ENCODE assay signal across 9 cellular contexts in genomic region chr16:11202260-11203091, GRCh38. TPM values are rescaled to one million over a fixed set of nuclear protein-coding genes. Genes with fewer than 3 reads are reported as not detected.
DNase-seq lines count a peak whose midpoint lies in the region; ATAC-seq and TF ChIP-seq lines count a peak whose summit lies in the region.
"Had no signal": no experiment of that assay in that cellular context is flagged by ENCODE, and none has a peak within 500 bp of the region (broad histone marks: within the 10 kb centered on the region; RNA-seq: fewer than 3 reads in every experiment).

No MANE protein-coding gene starts in this region.

- H3K27me3 ChIP-seq in NT2/D1 (ENCODE audit: insufficient read depth, insufficient read length) (no peaks in the 10 kb centered on the region), uterus (no peaks in the 10 kb centered on the region), aorta (ENCODE audit: control insufficient read depth in 1 of 2, insufficient read depth in 2 of 2, low read length in 1 of 2) (no peaks in the 10 kb centered on the region)

- H3K4me1 ChIP-seq in NT2/D1 (ENCODE audit: insufficient read depth, insufficient read length) (peaks cover 22% of the 10 kb centered on the region), uterus (no peaks in the 10 kb centered on the region), aorta (ENCODE audit: control insufficient read depth in 1 of 2, insufficient read depth in 2 of 2, low read length in 2 of 2) (no peaks in the 10 kb centered on the region)

- peaks cover 1 to 3% (median 3%) of the 10 kb centered on the region in 7 donors for H3K9me3 Mint-ChIP-seq in CD14-positive monocyte
- H3K9me3 Mint-ChIP-seq in activated CD4-positive, alpha-beta T cell treated with anti-CD3 and anti-CD28 coated beads, Interleukin-2, amount 10 ng/mL, durations not matched to agents 7 days and 5 days: peaks cover 3% of the 10 kb centered on the region

- peak overlapping the region; percentile 74 to 90 (median 88) for H3K27ac Mint-ChIP-seq in CD14-positive monocyte
- no peak overlapping the region for H3K27ac Mint-ChIP-seq in activated CD4-positive, alpha-beta T cell treated with anti-CD3 and anti-CD28 coated beads, Interleukin-2, amount 10 ng/mL, durations not matched to agents 7 days and 5 days

- no peak for ATAC-seq in aorta (ENCODE audit: low FRiP score)

- WGBS in aorta, 2 donors: 65 to 68% methylated on average over 13 of the region's 13 CpGs

- CTCF ChIA-PET in activated CD4-positive, alpha-beta T cell treated with anti-CD3 and anti-CD28 coated beads, Interleukin-2, amount 10 ng/mL, durations not matched to agents 7 days and 5 days (lab: Charles Lee): interaction anchor here (3.6 kb wide), 1 partner anchor 15 kb away, joined by 15 read pairs; no protein-coding TSS in a partner anchor

- H3K27me3 Mint-ChIP-seq in CD14-positive monocyte (ENCODE audit: low read depth in 3 of 3): peaks cover 0 to 5% (median 5%) of the 10 kb centered on the region in 3 donors
- H3K27me3 Mint-ChIP-seq in activated CD4-positive, alpha-beta T cell treated with anti-CD3 and anti-CD28 coated beads, Interleukin-2, amount 10 ng/mL, durations not matched to agents 7 days and 5 days: no peaks in the 10 kb centered on the region

- peaks cover 3% of the 10 kb centered on the region for H3K9me3 ChIP-seq in NT2/D1 (ENCODE audit: insufficient read depth, low read length)
- no peaks in the 10 kb centered on the region for H3K9me3 ChIP-seq in uterus
- peaks cover under 1% of the 10 kb centered on the region for H3K9me3 ChIP-seq in aorta (ENCODE audit: control insufficient read depth, low read length)

- DNase-seq in CD14-positive monocyte (ENCODE audit: low spot score) (no peak), NT2/D1 (ENCODE audit: low read depth, low spot score) (no peak), foreskin melanocyte (peak; percentile 42), uterus (no peak), caudate nucleus (lab: John Stamatoyannopoulos, UW) (no peak), aorta (no peak)
- no peak for DNase-seq in activated CD4-positive, alpha-beta T cell treated with anti-CD3 and anti-CD28 coated beads, Interleukin-2, amount 10 ng/mL, durations not matched to agents 7 days and 5 days
- DNase-seq: activated gamma-delta T cell had no signal

- intact Hi-C loops in CD14-positive monocyte (cut with micrococcal nuclease) (loop anchor here in 1 of 2 donors (10.0 kb wide), 1 partner anchor 52 kb away; the partner anchor contains the start of gene SOCS1), uterus (cut with DNase I; ENCODE audit: low total_unique reads) (no loop called here), aorta (cut with DNase I) (no loop called here)

- H3K4me1 Mint-ChIP-seq in CD14-positive monocyte: peaks cover 78% of the 10 kb centered on the region
- H3K4me1 Mint-ChIP-seq in activated CD4-positive, alpha-beta T cell treated with anti-CD3 and anti-CD28 coated beads, Interleukin-2, amount 10 ng/mL, durations not matched to agents 7 days and 5 days: peaks cover 61% of the 10 kb centered on the region

- H3K36me3 ChIP-seq in NT2/D1 (ENCODE audit: insufficient read depth, insufficient read length, low read length) (no peaks in the 10 kb centered on the region), uterus (no peaks in the 10 kb centered on the region), aorta (ENCODE audit: control insufficient read depth in 1 of 2, insufficient read depth in 2 of 2, low read length in 1 of 2) (no peaks in the 10 kb centered on the region)

- H3K9ac ChIP-seq in NT2/D1 (ENCODE audit: insufficient read length, low read depth): peak overlapping the region; percentile 36

- POLR2A ChIA-PET in activated CD4-positive, alpha-beta T cell treated with anti-CD3 and anti-CD28 coated beads, Interleukin-2, amount 10 ng/mL, durations not matched to agents 7 days and 5 days (lab: Charles Lee): no interaction called here

- peak; percentile 23 for TF ChIP-seq POLR2A in GM19099 (IDR thresholded peaks at IDR 0.05; ENCODE audit: extremely low read depth, insufficient read length, low read depth)
- no peak for TF ChIP-seq POLR2A in uterus (IDR thresholded peaks at IDR 0.05)

- H3K27ac ChIP-seq in uterus: no peak overlapping the region
- no peak overlapping the region for H3K27ac ChIP-seq in caudate nucleus (ENCODE audit: low read depth, low read length)
- H3K27ac ChIP-seq in aorta (ENCODE audit: low read depth in 1 of 2, low read length in 2 of 2): no peak overlapping the region

- H3K36me3 Mint-ChIP-seq in CD14-positive monocyte: peaks cover 4 to 7% of the 10 kb centered on the region in 2 donors
- H3K36me3 Mint-ChIP-seq in activated CD4-positive, alpha-beta T cell treated with anti-CD3 and anti-CD28 coated beads, Interleukin-2, amount 10 ng/mL, durations not matched to agents 7 days and 5 days (ENCODE audit: low read depth): peaks cover 3% of the 10 kb centered on the region

- no peak overlapping the region for H3K4me3 ChIP-seq in NT2/D1 (ENCODE audit: insufficient read length, low read depth)
- no peak overlapping the region for H3K4me3 ChIP-seq in uterus
- no peak overlapping the region for H3K4me3 ChIP-seq in aorta (ENCODE audit: low read length in 2 of 2)

- TF ChIP-seq CTCF in CD14-positive monocyte (IDR thresholded peaks at IDR 0.05) (no peak), uterus (IDR thresholded peaks at IDR 0.05) (no peak)

- peak overlapping the region; percentile 50 to 84 for H3K4me3 Mint-ChIP-seq in CD14-positive monocyte
- H3K4me3 Mint-ChIP-seq in activated CD4-positive, alpha-beta T cell treated with anti-CD3 and anti-CD28 coated beads, Interleukin-2, amount 10 ng/mL, durations not matched to agents 7 days and 5 days: no peak overlapping the region

RNA-seq across cellular contexts. Expression of gene SOCS1, which starts 53.5 kb away (rescaled TPM):
- polyA plus RNA-seq in CD14-positive monocyte (under 1 TPM; 0.13 to 0.35 TPM), aorta (1 to 10 TPM; 1.5 to 2.6 TPM)
- total RNA-seq in uterus (10 to 100 TPM in 1 of 4 donors, 1 to 10 TPM in 2, not detected in 1; 6.4 to 45.3 (median 7.6) TPM), aorta (1 to 10 TPM; 4.3 to 6.4 TPM)
- total RNA-seq in activated CD4-positive, alpha-beta T cell treated with anti-CD3 and anti-CD28 coated beads, Interleukin-2, amount 10 ng/mL, durations not matched to agents 7 days and 5 days: 100 to 1,000 TPM; 127 to 133 TPM
